ENCODE assay signal across 25 cellular contexts in genomic region chr7:137295925-137296324, GRCh38. TPM values are rescaled to one million over a fixed set of nuclear protein-coding genes. Genes with fewer than 3 reads are reported as not detected.
A peak's percentile ranks its signal among the peaks of the same experiment; 100 is the strongest.
DNase-seq lines count a peak whose midpoint lies in the region; ATAC-seq and TF ChIP-seq lines count a peak whose summit lies in the region.
"Had no signal": no experiment of that assay in that cellular context is flagged by ENCODE, and none has a peak within 500 bp of the region (broad histone marks: within the 10 kb centered on the region; RNA-seq: fewer than 3 reads in every experiment).

No MANE protein-coding gene starts in this region.

- H3K27me3 Mint-ChIP-seq in mesothelial cell of epicardium (ENCODE audit: low read depth) = no peaks in the 10 kb centered on the region

- DNase-seq in NCI-H69 (lab: John Stamatoyannopoulos, UW) (peak; percentile 12), caudate nucleus (lab: John Stamatoyannopoulos, UW) (no peak), mesothelial cell of epicardium (ENCODE audit: low spot score in 2 of 2, unreplicated experiment in 2 of 2) (no peak), substantia nigra (lab: John Stamatoyannopoulos, UW) (no peak), cerebellum (ENCODE audit: low spot score) (no peak), HCEC 1CT (no peak)
- DNase-seq in activated CD8-positive, alpha-beta memory T cell treated with anti-CD3 and anti-CD28 coated beads, Interleukin-2, amount 50 U/mL, for 48 hours = no peak
- DNase-seq: ACHN, Calu3, DND-41, H9, HFFc6, NCI-H1105 treated with DMSO at 0.1 percent for 48 hours, NCI-H146, NCI-H1930, NCI-H446 treated with DMSO at 0.1 percent for 48 hours, NCI-H526, PC-9, Right ventricle myocardium superior, RPMI8226 had no signal

- peak overlapping the region; percentile 58 for H3K27ac ChIP-seq in caudate nucleus (ENCODE audit: low read depth, low read length)
- H3K27ac ChIP-seq in substantia nigra (ENCODE audit: low read depth, low read length, poor library complexity, severe bottlenecking) = peak overlapping the region; percentile 87
- H3K27ac ChIP-seq: PC-9, SJSA1 had no signal

- TF ChIP-seq CTCF in mesothelial cell of epicardium (IDR thresholded peaks at IDR 0.05; ENCODE audit: unreplicated experiment) = no peak

- H3K4me3 Mint-ChIP-seq in mesothelial cell of epicardium = no peak overlapping the region
- H3K4me3 Mint-ChIP-seq: GM23338, H9, HFFc6 had no signal

- H3K9me3 Mint-ChIP-seq in mesothelial cell of epicardium = peaks cover 7% of the 10 kb centered on the region
- H3K9me3 Mint-ChIP-seq: HFFc6 had no signal

- H3K36me3 Mint-ChIP-seq in mesothelial cell of epicardium = peaks cover 11% of the 10 kb centered on the region

- no peak for ATAC-seq in GM19467 (IDR thresholded peaks at IDR 0.05; ENCODE audit: unreplicated experiment)
- ATAC-seq: GM23338, HepG2, K562 had no signal

- H3K27ac Mint-ChIP-seq in mesothelial cell of epicardium = peak overlapping the region; percentile 79
- H3K27ac Mint-ChIP-seq: GM23338, H9, HFFc6 had no signal

- peaks cover 46% of the 10 kb centered on the region for H3K4me1 Mint-ChIP-seq in mesothelial cell of epicardium

RNA-seq across cellular contexts. Expression of gene PTN, which starts 47.6 kb away (rescaled TPM):
- total RNA-seq in mesothelial cell of epicardium = 145 to 179 TPM (median 164 TPM) in 3 replicates
- total RNA-seq in cerebellum = 482 TPM
- total RNA-seq: HepG2, K562 had no signal
